ENCODE assay signal across 1 cellular context in genomic region chr17:68035131-68035522, GRCh38.
TF ChIP-seq lines count a peak whose summit lies in the region.

No MANE protein-coding gene starts in this region.

TF ChIP-seq in HepG2, 621 proteins besides CTCF, POLR2A, EP300 and RAD21 (continued from another document and continues in another):
- TF ChIP-seq ATF5 (CRISPR knock-in tag; IDR thresholded peaks at IDR 0.05; ENCODE audit: low read depth) = no peak
- no peak for TF ChIP-seq MAFK (conservative IDR thresholded peaks at IDR 0.05 in 1 of 2, IDR thresholded peaks at IDR 0.05 in 1 of 2; ENCODE audit: low read length in 2 of 2)
- peak; percentile 32 for TF ChIP-seq YY1 (IDR thresholded peaks at IDR 0.05; ENCODE audit: insufficient read depth, insufficient replicate concordance, low read depth, low read length)
- TF ChIP-seq AFF4 (CRISPR knock-in tag; IDR thresholded peaks at IDR 0.05) = no peak
- TF ChIP-seq ATRX (CRISPR knock-in tag; IDR thresholded peaks at IDR 0.05; ENCODE audit: borderline replicate concordance) = no peak
- no peak for TF ChIP-seq ZNF446 (CRISPR knock-in tag; IDR thresholded peaks at IDR 0.05)
- TF ChIP-seq TCF7L2 (IDR thresholded peaks at IDR 0.05; ENCODE audit: low read depth, low read length) = no peak
- no peak for TF ChIP-seq DPF2 (CRISPR knock-in tag; IDR thresholded peaks at IDR 0.05; ENCODE audit: borderline replicate concordance, low read depth)
- no peak for TF ChIP-seq TGIF2 (CRISPR knock-in tag; IDR thresholded peaks at IDR 0.05)
- no peak for TF ChIP-seq CREB3 (CRISPR knock-in tag; IDR thresholded peaks at IDR 0.05)
- TF ChIP-seq GFI1 (CRISPR knock-in tag; IDR thresholded peaks at IDR 0.05; ENCODE audit: borderline replicate concordance) = no peak
- no peak for TF ChIP-seq SALL2 (CRISPR knock-in tag; IDR thresholded peaks at IDR 0.05)
- TF ChIP-seq ZNF749 (CRISPR knock-in tag; IDR thresholded peaks at IDR 0.05; ENCODE audit: borderline replicate concordance) = 0 out of 2 replicates have a peak, but pooled peaks have one; percentile 2
- no peak for TF ChIP-seq ZZZ3 (CRISPR knock-in tag; IDR thresholded peaks at IDR 0.05; ENCODE audit: borderline replicate concordance)
- TF ChIP-seq CEBPG (CRISPR knock-in tag; IDR thresholded peaks at IDR 0.05) = no peak
- 0 out of 2 replicates have a peak, but pooled peaks have one; percentile 23 for TF ChIP-seq ATF6 (CRISPR knock-in tag; conservative IDR thresholded peaks at IDR 0.05)
- TF ChIP-seq GPBP1L1 (CRISPR knock-in tag; IDR thresholded peaks at IDR 0.05) = no peak
- no peak for TF ChIP-seq FOXO1 (CRISPR knock-in tag; IDR thresholded peaks at IDR 0.05)
- no peak for TF ChIP-seq MZF1 (CRISPR knock-in tag; IDR thresholded peaks at IDR 0.05; ENCODE audit: borderline replicate concordance)
- TF ChIP-seq ZBTB44 (CRISPR knock-in tag; IDR thresholded peaks at IDR 0.05) = no peak
- TF ChIP-seq ZNF615 (CRISPR knock-in tag; IDR thresholded peaks at IDR 0.05; ENCODE audit: borderline replicate concordance) = no peak
- no peak for TF ChIP-seq ZBTB49 (CRISPR knock-in tag; IDR thresholded peaks at IDR 0.05; ENCODE audit: borderline replicate concordance)
- no peak for TF ChIP-seq PRDM10 (CRISPR knock-in tag; IDR thresholded peaks at IDR 0.05; ENCODE audit: low read depth)
- no peak for TF ChIP-seq EHMT2 (IDR thresholded peaks at IDR 0.05; ENCODE audit: borderline replicate concordance, low read depth, low read length)
- TF ChIP-seq RFX3 (CRISPR knock-in tag; IDR thresholded peaks at IDR 0.05) = 0 out of 2 replicates have a peak, but pooled peaks have one; percentile 22
- no peak for TF ChIP-seq SAFB2 (CRISPR knock-in tag; IDR thresholded peaks at IDR 0.05; ENCODE audit: borderline replicate concordance, low read depth)
- TF ChIP-seq PITX1 (CRISPR knock-in tag; IDR thresholded peaks at IDR 0.05) = no peak
- no peak for TF ChIP-seq BRD4 (CRISPR knock-in tag; IDR thresholded peaks at IDR 0.05)
- TF ChIP-seq CERS6 (CRISPR knock-in tag; IDR thresholded peaks at IDR 0.05) = no peak
- TF ChIP-seq POLR2AphosphoS5 (IDR thresholded peaks at IDR 0.05; ENCODE audit: low read depth, low read length) = no peak
- TF ChIP-seq GMEB2 (CRISPR knock-in tag; IDR thresholded peaks at IDR 0.05; ENCODE audit: low read depth) = no peak
- no peak for TF ChIP-seq MBD4 (IDR thresholded peaks at IDR 0.05; ENCODE audit: borderline replicate concordance, low read length)
- TF ChIP-seq HDAC2 (CRISPR knock-in tag; IDR thresholded peaks at IDR 0.05) = no peak
- no peak for TF ChIP-seq FOXA1 (IDR thresholded peaks at IDR 0.05)
- peak; percentile 36; the same call in 1 of the 2 replicates for TF ChIP-seq FOXA1 (CRISPR knock-in tag; IDR thresholded peaks at IDR 0.05)
- TF ChIP-seq MAF1 (CRISPR knock-in tag; IDR thresholded peaks at IDR 0.05; ENCODE audit: borderline replicate concordance) = no peak
- no peak for TF ChIP-seq SPEN (CRISPR knock-in tag; IDR thresholded peaks at IDR 0.05; ENCODE audit: low read depth)
- TF ChIP-seq MATR3 (CRISPR knock-in tag; IDR thresholded peaks at IDR 0.05) = no peak
- TF ChIP-seq SNAPC2 (CRISPR knock-in tag; IDR thresholded peaks at IDR 0.05) = no peak
- TF ChIP-seq BHLHE40 (IDR thresholded peaks at IDR 0.05; ENCODE audit: low read length) = no peak
- TF ChIP-seq ZBTB3 (CRISPR knock-in tag; IDR thresholded peaks at IDR 0.05; ENCODE audit: borderline replicate concordance, low read depth) = no peak
- no peak for TF ChIP-seq ELF3 (CRISPR knock-in tag; IDR thresholded peaks at IDR 0.05)
- TF ChIP-seq TBL1XR1 (IDR thresholded peaks at IDR 0.05; ENCODE audit: borderline replicate concordance, low read length, partially characterized antibody) = no peak
- no peak for TF ChIP-seq ELF1 (CRISPR knock-in tag; IDR thresholded peaks at IDR 0.05)
- no peak for TF ChIP-seq ZNF253 (CRISPR knock-in tag; IDR thresholded peaks at IDR 0.05; ENCODE audit: borderline replicate concordance)
- TF ChIP-seq ZNF136 (CRISPR knock-in tag; IDR thresholded peaks at IDR 0.05; ENCODE audit: low read depth) = no peak
- no peak for TF ChIP-seq ELF4 (CRISPR knock-in tag; IDR thresholded peaks at IDR 0.05; ENCODE audit: borderline replicate concordance)
- TF ChIP-seq ZFY (CRISPR knock-in tag; IDR thresholded peaks at IDR 0.05) = no peak
